8 cellular contexts compared by ENCODE assay signal in the genomic region with DNA sequence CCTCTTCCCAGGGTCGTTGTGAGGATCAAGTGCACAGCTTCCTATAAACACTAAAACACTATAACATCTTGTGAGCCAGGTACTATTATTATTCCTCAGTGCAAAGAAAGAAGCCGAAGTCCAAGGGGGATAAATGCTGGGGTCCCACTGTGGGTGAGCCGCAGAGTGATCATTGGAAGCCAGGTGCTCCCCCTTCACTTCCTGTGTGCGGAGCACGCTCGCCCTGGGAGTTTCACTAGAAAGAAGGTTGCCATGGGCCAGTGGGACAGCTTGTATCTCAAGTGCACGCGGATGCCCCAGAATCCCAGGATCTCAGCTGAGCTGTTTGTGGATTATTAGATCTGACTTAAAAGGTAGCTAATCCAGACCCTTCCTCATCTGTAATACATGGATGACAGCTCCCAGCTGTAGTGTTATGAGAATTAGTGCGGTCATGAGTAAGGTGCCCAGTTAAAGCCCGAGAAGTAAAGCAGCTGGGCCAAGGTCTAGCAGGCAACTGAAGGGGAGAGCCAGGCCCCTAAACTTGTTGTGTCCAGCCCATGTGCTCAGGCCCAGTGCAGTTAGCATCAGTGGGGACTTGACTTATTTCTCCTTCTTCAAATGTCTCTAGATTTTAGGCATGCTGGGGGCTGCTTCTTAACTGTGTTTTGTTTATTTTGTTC. TPM values are rescaled to one million over a fixed set of nuclear protein-coding genes. Genes with fewer than 3 reads are reported as not detected.
A peak's percentile ranks its signal among the peaks of the same experiment; 100 is the strongest.
DNase-seq lines count a peak whose midpoint lies in the region; ATAC-seq and TF ChIP-seq lines count a peak whose summit lies in the region.

No MANE protein-coding gene starts in this region.

- H3K4me1 Mint-ChIP-seq in CD4-positive, alpha-beta memory T cell = peaks cover 10 to 24% (median 19%) of the 10 kb centered on the region in 4 donors

- peaks cover 16% of the 10 kb centered on the region for H3K4me1 ChIP-seq in CD4-positive, alpha-beta memory T cell (ENCODE audit: insufficient read depth, low read length)

- peak overlapping the region; percentile 88 for H3K27ac ChIP-seq in CD4-positive, alpha-beta memory T cell (ENCODE audit: low read depth, low read length)
- H3K27ac ChIP-seq in RWPE1 = peak overlapping the region; percentile 93

- H3K36me3 Mint-ChIP-seq in CD4-positive, alpha-beta memory T cell = peaks cover 0 to 6% of the 10 kb centered on the region in 2 donors

- intact Hi-C loops in CD4-positive, alpha-beta memory T cell (cut with micrococcal nuclease) = loop anchor here (2.0 kb wide), 2 partner anchors 43 to 605 kb away; a partner anchor contains a TSS

- peak overlapping the region; percentile 93 to 99 (median 96) for H3K4me3 Mint-ChIP-seq in CD4-positive, alpha-beta memory T cell

- H3K4me3 ChIP-seq in CD4-positive, alpha-beta memory T cell (ENCODE audit: low read length in 2 of 2) = peak overlapping the region; percentile 90 to 98

- DNase-seq in CD4-positive, alpha-beta memory T cell = peak in 2 of 5 donors; percentile 30 to 54
- DNase-seq in RWPE1 (ENCODE audit: low spot score) (peak; percentile 28), amniotic epithelial cell (ENCODE audit: low read depth) (peak; percentile 10), islet precursor cell (peak; percentile 65), NCI-H2196 treated with DMSO at 0.1 percent for 48 hours (lab: John Stamatoyannopoulos, UW; ENCODE audit: unreplicated experiment) (no peak)
- peak; percentile 17 to 25 for DNase-seq in stimulated activated CD4-positive, alpha-beta T cell treated with anti-CD3 and anti-CD28 coated beads, Interleukin-2, amount 100 ng/mL, for 48 hours

- H3K9me3 Mint-ChIP-seq in CD4-positive, alpha-beta memory T cell = no peaks in the 10 kb centered on the region

- ATAC-seq in GM21825 (IDR thresholded peaks at IDR 0.05; ENCODE audit: unreplicated experiment) = peak; percentile 50
- ATAC-seq in GM19452 (IDR thresholded peaks at IDR 0.05; ENCODE audit: unreplicated experiment) = no peak

- H3K9me3 ChIP-seq in CD4-positive, alpha-beta memory T cell (ENCODE audit: control insufficient read depth in 1 of 2, low read length in 2 of 2) = no peaks in the 10 kb centered on the region

- CTCF ChIA-PET in CD4-positive, alpha-beta memory T cell (lab: Charles Lee; ENCODE audit: partially characterized antibody) = interaction anchor here (0.8 to 1.6 kb wide), 2 partner anchors 24 to 741 kb away, joined by 3 to 7 read pairs; a partner anchor contains a TSS
- CTCF ChIA-PET in RWPE1 (lab: Yijun Ruan, JAX) = no interaction called here

- no peaks in the 10 kb centered on the region for H3K36me3 ChIP-seq in CD4-positive, alpha-beta memory T cell (ENCODE audit: insufficient read depth, low read length)

- no peaks in the 10 kb centered on the region for H3K27me3 ChIP-seq in CD4-positive, alpha-beta memory T cell (ENCODE audit: insufficient read depth, low read length)

- no peaks in the 10 kb centered on the region for H3K27me3 Mint-ChIP-seq in CD4-positive, alpha-beta memory T cell

- TF ChIP-seq CTCF in RWPE1 (conservative IDR thresholded peaks at IDR 0.05; ENCODE audit: low read depth) = no peak

- peak overlapping the region; percentile 98 to 100 (median 99) for H3K27ac Mint-ChIP-seq in CD4-positive, alpha-beta memory T cell

- POLR2A ChIA-PET in CD4-positive, alpha-beta memory T cell (lab: Charles Lee; ENCODE audit: partially characterized antibody) = interaction anchor here (0.7 to 3.0 kb wide), 8 partner anchors 9 to 98 kb away, joined by 3 to 26 read pairs (median 5); a partner anchor contains a TSS
- POLR2A ChIA-PET in RWPE1 (lab: Yijun Ruan, JAX; ENCODE audit: low non-redundant PET) = interaction anchor here (0.5 kb wide), 1 partner anchor 16 kb away, joined by 4 read pairs; no protein-coding TSS in a partner anchor

RNA-seq across cellular contexts. Expression of a gene that starts 0.9 kb away (rescaled TPM):
- 10 to 100 TPM; 30.4 to 35.2 TPM for total RNA-seq in CD4-positive, alpha-beta memory T cell
- polyA plus RNA-seq in CD4-positive, alpha-beta memory T cell = 10 to 100 TPM in 1 of 2 donors, 1 to 10 TPM in 1; 3.8 to 10.5 TPM

RNA-seq across cellular contexts. Expression of a gene that starts 1.2 kb away (rescaled TPM):
- under 1 TPM in 1 of 2 experiments, not detected in 1; 0.44 TPM for total RNA-seq in CD4-positive, alpha-beta memory T cell
- polyA plus RNA-seq in CD4-positive, alpha-beta memory T cell = not detected

RNA-seq across cellular contexts. Expression of a gene that starts 24.4 kb away (rescaled TPM):
- 10 to 100 TPM; 41.2 to 42.3 TPM for total RNA-seq in CD4-positive, alpha-beta memory T cell
- 10 to 100 TPM; 60.3 to 78.9 TPM for polyA plus RNA-seq in CD4-positive, alpha-beta memory T cell

RNA-seq across cellular contexts. Expression of a gene that starts 43.4 kb away (rescaled TPM):
- total RNA-seq in CD4-positive, alpha-beta memory T cell = 10 to 100 TPM; 64.6 to 65.4 TPM
- 1 to 10 TPM; 8.0 to 9.6 TPM for polyA plus RNA-seq in CD4-positive, alpha-beta memory T cell

RNA-seq across cellular contexts. Expression of a gene that starts 48.4 kb away (rescaled TPM):
- total RNA-seq in CD4-positive, alpha-beta memory T cell = 10 to 100 TPM; 94.1 to 96.6 TPM
- 10 to 100 TPM; 14.6 to 30.8 TPM for polyA plus RNA-seq in CD4-positive, alpha-beta memory T cell
